In the genomic region with DNA sequence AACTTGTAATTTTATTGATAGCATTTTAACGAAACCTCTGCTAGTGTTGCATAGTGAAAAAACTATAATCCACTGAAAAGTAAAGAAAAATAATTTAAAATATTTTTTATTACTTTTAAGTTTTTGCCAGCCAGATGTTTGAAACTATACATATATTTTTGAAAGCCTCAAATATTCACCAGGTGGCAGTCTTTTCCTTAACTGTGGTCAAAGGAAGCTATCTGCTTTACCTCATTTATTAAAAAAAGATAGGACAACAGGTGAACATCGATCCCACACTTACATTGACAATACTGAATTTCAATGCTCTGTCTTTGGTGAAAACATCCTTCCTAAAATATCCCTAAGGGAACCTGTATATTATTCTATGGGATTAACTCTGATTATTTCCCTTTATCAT, we compare ENCODE assay signal across 1 cellular context.
TF ChIP-seq lines count a peak whose summit lies in the region.

No MANE protein-coding gene starts in this region.

TF ChIP-seq in WTC11, 78 proteins besides CTCF, POLR2A, EP300 and RAD21 (continued from another document):
- no peak for TF ChIP-seq ZBTB43 (CRISPR knock-in tag; IDR thresholded peaks at IDR 0.05)
